In genomic region chr17:20991276-20992037, GRCh38 we compare ENCODE assay signal across 21 cellular contexts.
"Had no signal": no experiment of that assay in that cellular context is flagged by ENCODE, and none has a peak within 500 bp of the region (broad histone marks: within the 10 kb centered on the region; RNA-seq: fewer than 3 reads in every experiment).

No MANE protein-coding gene starts in this region.

- H3K4me1 Mint-ChIP-seq: activated naive CD8-positive, alpha-beta T cell treated with anti-CD3 and anti-CD28 coated beads, Interleukin-2, amount 50 U/mL, for 24 hours had no signal

- H3K36me3 ChIP-seq: cardiac muscle cell, stomach, transverse colon had no signal

- H3K27me3 Mint-ChIP-seq: activated naive CD8-positive, alpha-beta T cell treated with anti-CD3 and anti-CD28 coated beads, Interleukin-2, amount 50 U/mL, for 24 hours; progenitor cell of endocrine pancreas; T-cell had no signal

- H3K4me3 Mint-ChIP-seq: activated naive CD8-positive, alpha-beta T cell treated with anti-CD3 and anti-CD28 coated beads, Interleukin-2, amount 50 U/mL, for 24 hours; T-cell; T-helper 2 cell treated with Interferon-gamma antibody and Interleukin-4, amounts not matched to agents 5 μg/mL and 100 μg/mL, for 36 hours; WTC11 had no signal

- H3K27ac Mint-ChIP-seq: activated naive CD8-positive, alpha-beta T cell treated with anti-CD3 and anti-CD28 coated beads, Interleukin-2, amount 50 U/mL, for 24 hours; progenitor cell of endocrine pancreas; T-cell; T-helper 2 cell treated with Interferon-gamma antibody and Interleukin-4, amounts not matched to agents 5 μg/mL and 100 μg/mL, for 36 hours; WTC11 had no signal

- H3K27me3 ChIP-seq: body of pancreas, cardiac muscle cell, stomach, transverse colon had no signal

- H3K27ac ChIP-seq: body of pancreas, SK-N-MC, stomach, transverse colon had no signal

- DNase-seq: activated CD4-positive, alpha-beta T cell treated with anti-CD3 and anti-CD28 coated beads for 4 hours; activated CD4-positive, alpha-beta T cell treated with anti-CD3 and anti-CD28 coated beads, Interleukin-2, amount 50 U/mL, for 48 hours; activated naive CD4-positive, alpha-beta T cell treated with anti-CD3 and anti-CD28 coated beads, Interleukin-2, amount 50 U/mL, for 16 hours; activated naive CD8-positive, alpha-beta T cell treated with anti-CD3 and anti-CD28 coated beads, Interleukin-2, amount 50 U/mL, for 24 hours; activated T-cell treated with anti-CD3 and anti-CD28 coated beads, Interleukin-2, amount 50 U/mL, for 48 hours; body of pancreas; erythroblast; foreskin fibroblast; mammary epithelial cell; retina; SHP77 treated with DMSO at 0.1 percent for 48 hours; stimulated activated CD4-positive, alpha-beta T cell treated with anti-CD3 and anti-CD28 coated beads, Interleukin-12 subunit alpha, Interleukin-12 subunit beta, amount 100 ng/mL, for 4 hours; stomach; T-cell; transverse colon had no signal

- ATAC-seq: activated naive CD8-positive, alpha-beta T cell treated with anti-CD3 and anti-CD28 coated beads, Interleukin-2, amount 50 U/mL, for 24 hours; body of pancreas; left lobe of liver; T-cell; WTC11 had no signal

- H3K36me3 Mint-ChIP-seq: T-cell had no signal

- H3K4me3 ChIP-seq: body of pancreas, cardiac muscle cell, SK-N-MC, stomach, transverse colon had no signal

- H3K9me3 Mint-ChIP-seq: activated naive CD8-positive, alpha-beta T cell treated with anti-CD3 and anti-CD28 coated beads, Interleukin-2, amount 50 U/mL, for 24 hours; T-cell; T-helper 2 cell treated with Interferon-gamma antibody and Interleukin-4, amounts not matched to agents 5 μg/mL and 100 μg/mL, for 36 hours had no signal

- H3K9me3 ChIP-seq: body of pancreas, stomach, transverse colon had no signal
